ENCODE assay signal across 34 cellular contexts in genomic region chr10:117661316-117661715, GRCh38.
"Had no signal": no experiment of that assay in that cellular context is flagged by ENCODE, and none has a peak within 500 bp of the region (broad histone marks: within the 10 kb centered on the region; RNA-seq: fewer than 3 reads in every experiment).

No MANE protein-coding gene starts in this region.

- H3K9me3 ChIP-seq: MG63 had no signal

- H3K27ac ChIP-seq: KMS-11 had no signal

- H3K27me3 ChIP-seq: MG63 had no signal

- H3K4me2 ChIP-seq: KMS-11 had no signal

- DNase-seq: Karpas-422, Kasumi-1, KG1, MG63, MM.1S, MV-4-11, NCI-H1048, NCI-H1092, NCI-H1092 treated with DMSO at 0.1 percent for 48 hours, NCI-H1105, NCI-H1105 treated with DMSO at 0.1 percent for 48 hours, NCI-H1417, NCI-H1417 treated with DMSO at 0.1 percent for 48 hours, NCI-H1436, NCI-H1436 treated with DMSO at 0.1 percent for 48 hours, NCI-H146, NCI-H1694, NCI-H1694 treated with DMSO at 0.1 percent for 48 hours, NCI-H187, NCI-H187 treated with DMSO at 0.1 percent for 48 hours, NCI-H1930, NCI-H2029, NCI-H2029 treated with DMSO at 0.1 percent for 48 hours, NCI-H2081, NCI-H2081 treated with DMSO at 0.1 percent for 48 hours, NCI-H2107, NCI-H2171, NCI-H2171 treated with DMSO at 0.1 percent for 48 hours, NCI-H2227 treated with DMSO at 0.1 percent for 48 hours, NCI-H226, NCI-H345, NCI-H446, NCI-H446 treated with DMSO at 0.1 percent for 48 hours had no signal

- H3K36me3 ChIP-seq: MG63 had no signal

- H3K9ac ChIP-seq: KMS-11 had no signal

- H3K4me3 ChIP-seq: MG63 had no signal
